23 cellular contexts compared by ENCODE assay signal in genomic region chr3:194621947-194622346, GRCh38.
"Had no signal": no experiment of that assay in that cellular context is flagged by ENCODE, and none has a peak within 500 bp of the region (broad histone marks: within the 10 kb centered on the region; RNA-seq: fewer than 3 reads in every experiment).

No MANE protein-coding gene starts in this region.

- H3K9me3 Mint-ChIP-seq: activated naive CD8-positive, alpha-beta T cell treated with anti-CD3 and anti-CD28 coated beads for 36 hours; activated T-cell treated with anti-CD3 and anti-CD28 coated beads, Interleukin-2, amount 50 U/mL, for 72 hours; effector memory CD8-positive, alpha-beta T cell; neural crest cell; T-helper 2 cell treated with Interferon-gamma antibody and Interleukin-4, amounts not matched to agents 5 μg/mL and 100 μg/mL, for 36 hours had no signal

- H3K27ac Mint-ChIP-seq: activated naive CD8-positive, alpha-beta T cell treated with anti-CD3 and anti-CD28 coated beads for 36 hours; activated T-cell treated with anti-CD3 and anti-CD28 coated beads, Interleukin-2, amount 50 U/mL, for 72 hours; effector memory CD8-positive, alpha-beta T cell; T-helper 2 cell treated with Interferon-gamma antibody and Interleukin-4, amounts not matched to agents 5 μg/mL and 100 μg/mL, for 36 hours had no signal

- H3K27ac ChIP-seq: adrenal gland, body of pancreas, gastrocnemius medialis, spleen, suprapubic skin, tibial artery, upper lobe of right lung, VCaP had no signal

- H3K4me1 ChIP-seq: adrenal gland, body of pancreas, gastrocnemius medialis, spleen, suprapubic skin, tibial artery had no signal

- DNase-seq: activated CD4-positive, alpha-beta T cell treated with anti-CD3 and anti-CD28 coated beads for 4 hours; activated CD4-positive, alpha-beta T cell treated with anti-CD3 and anti-CD28 coated beads, Interleukin-2, amount 50 U/mL, for 4 hours; activated naive CD4-positive, alpha-beta T cell treated with Interleukin-2 at 50 U/mL for 16 hours; activated naive CD8-positive, alpha-beta T cell treated with anti-CD3 and anti-CD28 coated beads for 36 hours; activated T-cell treated with anti-CD3 and anti-CD28 coated beads for 4 hours; activated T-cell treated with anti-CD3 and anti-CD28 coated beads, Interleukin-2, amount 50 U/mL, for 72 hours; cortex of kidney; effector memory CD8-positive, alpha-beta T cell; erythroblast; gastrocnemius medialis; glutamatergic neuron; right cardiac atrium; stimulated activated naive CD4-positive, alpha-beta T cell; tibial artery had no signal

- H3K36me3 Mint-ChIP-seq: activated naive CD8-positive, alpha-beta T cell treated with anti-CD3 and anti-CD28 coated beads for 36 hours had no signal

- ATAC-seq: activated T-cell treated with anti-CD3 and anti-CD28 coated beads, Interleukin-2, amount 50 U/mL, for 72 hours; body of pancreas; effector memory CD8-positive, alpha-beta T cell; gastrocnemius medialis had no signal

- H3K27me3 Mint-ChIP-seq: activated naive CD8-positive, alpha-beta T cell treated with anti-CD3 and anti-CD28 coated beads for 36 hours; effector memory CD8-positive, alpha-beta T cell had no signal

- H3K4me1 Mint-ChIP-seq: activated naive CD8-positive, alpha-beta T cell treated with anti-CD3 and anti-CD28 coated beads for 36 hours had no signal

- FAIRE-seq: islet of Langerhans had no signal

- H3K36me3 ChIP-seq: adrenal gland, gastrocnemius medialis had no signal

- H3K4me3 ChIP-seq: adrenal gland, body of pancreas, gastrocnemius medialis, spleen, suprapubic skin, tibial artery, upper lobe of right lung had no signal

- H3K4me3 Mint-ChIP-seq: activated naive CD8-positive, alpha-beta T cell treated with anti-CD3 and anti-CD28 coated beads for 36 hours; activated T-cell treated with anti-CD3 and anti-CD28 coated beads, Interleukin-2, amount 50 U/mL, for 72 hours; effector memory CD8-positive, alpha-beta T cell; neural crest cell; T-helper 2 cell treated with Interferon-gamma antibody and Interleukin-4, amounts not matched to agents 5 μg/mL and 100 μg/mL, for 36 hours had no signal

- H3K9me3 ChIP-seq: adrenal gland, body of pancreas, gastrocnemius medialis, spleen, suprapubic skin, tibial artery, upper lobe of right lung had no signal

- H3K27me3 ChIP-seq: adrenal gland, body of pancreas, gastrocnemius medialis, spleen, suprapubic skin, tibial artery, upper lobe of right lung had no signal
